In genomic region chr20:31663838-31664695, GRCh38 we compare ENCODE assay signal across 9 cellular contexts. TPM values are rescaled to one million over a fixed set of nuclear protein-coding genes. Genes with fewer than 3 reads are reported as not detected.
DNase-seq lines count a peak whose midpoint lies in the region; ATAC-seq, FAIRE-seq and TF ChIP-seq lines count a peak whose summit lies in the region.
"Had no signal": no experiment of that assay in that cellular context is flagged by ENCODE, and none has a peak within 500 bp of the region (broad histone marks: within the 10 kb centered on the region; RNA-seq: fewer than 3 reads in every experiment).

No MANE protein-coding gene starts in this region.

- H3K9ac ChIP-seq in kidney (ENCODE audit: low read length in 2 of 2): no peak overlapping the region

- ATAC-seq in activated CD4-positive, alpha-beta T cell treated with anti-CD3 and anti-CD28 coated beads for 36 hours: no peak
- ATAC-seq in T-helper 17 cell: no peak
- no peak for ATAC-seq in HG02938 (IDR thresholded peaks at IDR 0.05; ENCODE audit: unreplicated experiment)

- peak overlapping the region; percentile 62 for H3K27ac Mint-ChIP-seq in activated CD4-positive, alpha-beta T cell treated with anti-CD3 and anti-CD28 coated beads for 36 hours
- peak overlapping the region; percentile 90 for H3K27ac Mint-ChIP-seq in T-helper 17 cell

- intact Hi-C loops in activated CD4-positive, alpha-beta T cell treated with anti-CD3 and anti-CD28 coated beads for 36 hours (cut with DNase I, micrococcal nuclease): loop anchor here in 1 of 2 experiments (2.0 kb wide), 1 partner anchor 29 kb away; no protein-coding TSS in a partner anchor
- intact Hi-C loops in kidney (cut with DNase I) (no loop called here), testis (cut with DNase I; ENCODE audit: low total_unique reads) (no loop called here)

- H3K9me3 ChIP-seq in T-helper 17 cell (ENCODE audit: control insufficient read depth, low read length, poor library complexity, severe bottlenecking) (no peaks in the 10 kb centered on the region), kidney (ENCODE audit: control insufficient read depth in 1 of 2, low read length in 2 of 2) (no peaks in the 10 kb centered on the region), testis (no peaks in the 10 kb centered on the region)

- H3K4me3 Mint-ChIP-seq in activated CD4-positive, alpha-beta T cell treated with anti-CD3 and anti-CD28 coated beads for 36 hours: no peak overlapping the region
- no peak overlapping the region for H3K4me3 Mint-ChIP-seq in T-helper 17 cell

- H3K4me1 ChIP-seq in kidney (ENCODE audit: control insufficient read depth in 1 of 2, insufficient read depth in 1 of 2, low read depth in 1 of 2, low read length in 2 of 2): peaks cover 27 to 50% of the 10 kb centered on the region in 2 donors
- peaks cover 53% of the 10 kb centered on the region for H3K4me1 ChIP-seq in testis

- DNase-seq in activated CD4-positive, alpha-beta T cell treated with anti-CD3 and anti-CD28 coated beads for 36 hours: no peak
- DNase-seq in activated CD4-positive, alpha-beta T cell treated with anti-CD3 and anti-CD28 coated beads, Interleukin-2, amount 50 U/mL, for 4 hours: no peak
- no peak for DNase-seq in T-helper 17 cell
- no peak for DNase-seq in kidney
- DNase-seq in testis: no peak
- no peak for DNase-seq in NCI-H82 (lab: John Stamatoyannopoulos, UW)
- DNase-seq in activated CD4-positive, alpha-beta T cell treated with anti-CD3 and anti-CD28 coated beads, Interleukin-2, amount 50 U/mL, for 1 hour: no peak

- no peaks in the 10 kb centered on the region for H3K9me3 Mint-ChIP-seq in activated CD4-positive, alpha-beta T cell treated with anti-CD3 and anti-CD28 coated beads for 36 hours (ENCODE audit: low read depth)

- CTCF ChIA-PET in activated CD4-positive, alpha-beta T cell treated with anti-CD3 and anti-CD28 coated beads for 36 hours (lab: Charles Lee): interaction anchor here (1.0 to 7.2 kb wide), 5 partner anchors 11 to 59 kb away, joined by 3 to 161 read pairs (median 8); partner anchors contain the start of gene BCL2L1

- H3K27ac ChIP-seq in kidney (ENCODE audit: low read depth in 2 of 2, low read length in 2 of 2) (peak overlapping the region; percentile 15 to 92), testis (peak overlapping the region; percentile 45 to 74)

- no peak for TF ChIP-seq CTCF in kidney (IDR thresholded peaks at IDR 0.05; ENCODE audit: borderline replicate concordance, extremely low read depth, insufficient read depth)
- TF ChIP-seq CTCF in testis (IDR thresholded peaks at IDR 0.05): no peak

- H3K4me1 Mint-ChIP-seq in activated CD4-positive, alpha-beta T cell treated with anti-CD3 and anti-CD28 coated beads for 36 hours: peaks cover 59% of the 10 kb centered on the region
- peaks cover 43% of the 10 kb centered on the region for H3K4me1 Mint-ChIP-seq in T-helper 17 cell

- peaks cover 12 to 14% of the 10 kb centered on the region in 2 donors for H3K36me3 ChIP-seq in kidney (ENCODE audit: control insufficient read depth in 1 of 2, insufficient read depth in 2 of 2, low read length in 2 of 2)
- H3K36me3 ChIP-seq in testis (ENCODE audit: low read depth, missing control alignments): no peaks in the 10 kb centered on the region

- no peak overlapping the region for H3K4me3 ChIP-seq in kidney (ENCODE audit: low read length in 2 of 2)
- no peak overlapping the region for H3K4me3 ChIP-seq in testis

- no peak for FAIRE-seq in kidney (lab: Jason Lieb, UNC)

- no peaks in the 10 kb centered on the region for H3K27me3 Mint-ChIP-seq in activated CD4-positive, alpha-beta T cell treated with anti-CD3 and anti-CD28 coated beads for 36 hours
- no peaks in the 10 kb centered on the region for H3K27me3 Mint-ChIP-seq in T-helper 17 cell

- POLR2A ChIA-PET in activated CD4-positive, alpha-beta T cell treated with anti-CD3 and anti-CD28 coated beads for 36 hours (lab: Charles Lee): interaction anchor here (1.0 kb wide), 1 partner anchor 11 kb away, joined by 7 read pairs; no protein-coding TSS in a partner anchor

- TF ChIP-seq POLR2A in testis (IDR thresholded peaks at IDR 0.05): no peak

- H3K27me3 ChIP-seq in testis: no peaks in the 10 kb centered on the region

- peaks cover 46% of the 10 kb centered on the region for H3K36me3 Mint-ChIP-seq in activated CD4-positive, alpha-beta T cell treated with anti-CD3 and anti-CD28 coated beads for 36 hours (ENCODE audit: low read depth)
- H3K36me3 Mint-ChIP-seq in T-helper 17 cell (ENCODE audit: low read depth): no peaks in the 10 kb centered on the region

- 47 to 50% methylated on average over 11 of the region's 11 CpGs for WGBS in testis, 2 donors

RNA-seq across cellular contexts. Expression of gene COX4I2, which starts 26.4 kb away (rescaled TPM):
- total RNA-seq in activated CD4-positive, alpha-beta T cell treated with anti-CD3 and anti-CD28 coated beads for 36 hours: not detected
- total RNA-seq in T-helper 17 cell (not detected), kidney (1.3 TPM), testis (1 to 10 TPM; 6.0 to 6.1 TPM)
- polyA plus RNA-seq in kidney (ENCODE audit: insufficient read depth, low read depth, low replicate concordance) (6.9 TPM), testis (ENCODE audit: insufficient read depth, low read depth, low replicate concordance) (2.2 TPM)
- total RNA-seq: mononuclear cell had no signal

RNA-seq across cellular contexts. Expression of gene BCL2L1, which starts 58.6 kb away (rescaled TPM):
- total RNA-seq in activated CD4-positive, alpha-beta T cell treated with anti-CD3 and anti-CD28 coated beads for 36 hours: 100 to 1,000 TPM; 107 to 121 TPM
- total RNA-seq in T-helper 17 cell: 10 to 100 TPM; 35.6 to 59.1 TPM
- total RNA-seq in kidney: 139 TPM
- 132 TPM for polyA plus RNA-seq in kidney (ENCODE audit: insufficient read depth, low read depth, low replicate concordance)
- 10 to 100 TPM; 83.0 to 84.7 TPM for total RNA-seq in testis
- polyA plus RNA-seq in testis (ENCODE audit: insufficient read depth, low read depth, low replicate concordance): 122 TPM

RNA-seq across cellular contexts. Expression of gene ID1, which starts 59.0 kb away (rescaled TPM):
- total RNA-seq in activated CD4-positive, alpha-beta T cell treated with anti-CD3 and anti-CD28 coated beads for 36 hours: 1 to 10 TPM; 2.2 to 3.5 TPM
- total RNA-seq in T-helper 17 cell: 1 to 10 TPM; 3.5 to 6.8 TPM
- 189 TPM for total RNA-seq in kidney
- polyA plus RNA-seq in kidney (ENCODE audit: insufficient read depth, low read depth, low replicate concordance): 293 TPM
- total RNA-seq in testis: 100 to 1,000 TPM; 124 to 128 TPM
- 18.7 TPM for polyA plus RNA-seq in testis (ENCODE audit: insufficient read depth, low read depth, low replicate concordance)

Comparison
In these comparisons a context has a peak if more than half of its experiments do, and no peak if none do; other contexts are left out.
1. RNA of gene ID1, which starts 59.0 kb away (total RNA-seq): 189 TPM in kidney (single experiment) and 124 to 128 TPM in testis; 3.5 to 6.8 TPM in T-helper 17 cell and 2.2 to 3.5 TPM in activated CD4-positive, alpha-beta T cell treated with anti-CD3 and anti-CD28 coated beads for 36 hours; every median in the first group is over 10 times any median in the second.